Comparison of ENCODE assay signal across 2 cellular contexts in genomic region chr1:237199026-237199425, GRCh38.
TF ChIP-seq lines count a peak whose summit lies in the region.

No MANE protein-coding gene starts in this region.

TF ChIP-seq in GM23338, 12 proteins besides CTCF, POLR2A, EP300 and RAD21 (continued from another document):
- TF ChIP-seq CREB1 (CRISPR knock-in tag; IDR thresholded peaks at IDR 0.05; ENCODE audit: low read depth), result no peak
- TF ChIP-seq JUNB (IDR thresholded peaks at IDR 0.05; ENCODE audit: unreplicated experiment), result no peak
- TF ChIP-seq ZNF114 (CRISPR knock-in tag; IDR thresholded peaks at IDR 0.05), result no peak
- TF ChIP-seq ETS1 (IDR thresholded peaks at IDR 0.05), result no peak
- TF ChIP-seq EZH2 (IDR thresholded peaks at IDR 0.05; ENCODE audit: low read depth, unreplicated experiment), result no peak

TF ChIP-seq in WTC11, 78 proteins besides CTCF, POLR2A, EP300 and RAD21 (continued from another document):
- no peak for TF ChIP-seq AFF4 (CRISPR knock-in tag; IDR thresholded peaks at IDR 0.05; ENCODE audit: borderline replicate concordance)
- no peak for TF ChIP-seq ZNF232 (CRISPR knock-in tag; IDR thresholded peaks at IDR 0.05)
- no peak for TF ChIP-seq CDX4 (CRISPR knock-in tag; IDR thresholded peaks at IDR 0.05; ENCODE audit: borderline replicate concordance)
- no peak for TF ChIP-seq HMGA2 (CRISPR knock-in tag; IDR thresholded peaks at IDR 0.05)
- TF ChIP-seq MLX (CRISPR knock-in tag; IDR thresholded peaks at IDR 0.05), result no peak
- no peak for TF ChIP-seq SOX15 (CRISPR knock-in tag; IDR thresholded peaks at IDR 0.05)
- TF ChIP-seq ZNF396 (CRISPR knock-in tag; IDR thresholded peaks at IDR 0.05; ENCODE audit: borderline replicate concordance), result no peak
- TF ChIP-seq EMX1 (CRISPR knock-in tag; IDR thresholded peaks at IDR 0.05), result no peak
